ENCODE assay signal across 28 cellular contexts in the genomic region with DNA sequence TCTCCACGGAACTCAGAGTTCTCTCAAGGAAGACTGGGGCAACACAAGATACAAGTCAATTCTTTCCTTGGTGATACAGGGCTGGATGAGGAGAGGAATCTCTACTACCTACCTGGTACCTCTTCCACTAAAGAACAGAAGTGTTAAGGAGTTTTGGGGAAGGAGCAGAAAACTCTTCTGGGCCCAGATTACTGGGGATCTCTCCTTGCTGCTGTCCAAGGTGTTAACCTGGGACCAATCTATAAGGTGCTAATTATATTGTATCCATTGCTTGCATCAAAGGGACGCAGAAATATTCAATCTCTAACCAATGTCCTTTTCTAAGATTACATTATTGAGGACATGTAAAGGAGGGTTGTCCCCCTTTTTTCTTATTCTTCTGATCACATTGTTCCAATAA.
"Had no signal": no experiment of that assay in that cellular context is flagged by ENCODE, and none has a peak within 500 bp of the region (broad histone marks: within the 10 kb centered on the region; RNA-seq: fewer than 3 reads in every experiment).

No MANE protein-coding gene starts in this region.

- DNase-seq: colonic mucosa; cortex of kidney; effector CD8-positive, alpha-beta T cell; effector memory CD8-positive, alpha-beta T cell; endodermal cell; erythroblast; esophagus squamous epithelium; foreskin fibroblast; foreskin melanocyte; gastrocnemius medialis; glutamatergic neuron; head of caudate nucleus; heart right ventricle; hippocampal formation; left cardiac atrium; left lung; left ventricle myocardium superior; lower lobe of right lung; mesenchymal stem cell; mucosa of descending colon; naive B cell had no signal

- ATAC-seq: effector memory CD8-positive, alpha-beta T cell; esophagus mucosa; gastrocnemius medialis; heart right ventricle; left cardiac atrium; left lung; left ventricle myocardium superior; lower lobe of right lung; mucosa of descending colon had no signal

- H3K27me3 Mint-ChIP-seq: dendritic cell treated with granulocyte-macrophage colony-stimulating factor and Interleukin-4, amounts not matched to agents 40 ng/mL and 50 ng/mL, for 4 days; effector memory CD8-positive, alpha-beta T cell; naive B cell had no signal

- H3K27ac ChIP-seq: colonic mucosa, epithelial cell of prostate, esophagus squamous epithelium, gastrocnemius medialis, heart right ventricle, left lung, lower lobe of right lung had no signal

- H3K4me3 Mint-ChIP-seq: dendritic cell treated with granulocyte-macrophage colony-stimulating factor and Interleukin-4, amounts not matched to agents 40 ng/mL and 50 ng/mL, for 4 days; effector memory CD8-positive, alpha-beta T cell; endodermal cell; mesothelial cell of epicardium; naive B cell had no signal

- H3K9me3 Mint-ChIP-seq: endodermal cell had no signal

- H3K36me3 ChIP-seq: colonic mucosa, esophagus squamous epithelium, gastrocnemius medialis, heart right ventricle, left lung, lower lobe of right lung had no signal

- H3K27ac Mint-ChIP-seq: dendritic cell treated with granulocyte-macrophage colony-stimulating factor and Interleukin-4, amounts not matched to agents 40 ng/mL and 50 ng/mL, for 4 days; effector memory CD8-positive, alpha-beta T cell; endodermal cell; mesothelial cell of epicardium; naive B cell had no signal

- H3K4me1 ChIP-seq: colonic mucosa, esophagus squamous epithelium, gastrocnemius medialis, heart right ventricle, left lung, lower lobe of right lung had no signal

- FAIRE-seq: endometrium, islet of Langerhans, keratinocyte had no signal

- H3K27me3 ChIP-seq: colonic mucosa, esophagus squamous epithelium, gastrocnemius medialis, heart right ventricle, left lung had no signal

- H3K36me3 Mint-ChIP-seq: mesothelial cell of epicardium, naive B cell had no signal

- H3K4me3 ChIP-seq: colonic mucosa, esophagus squamous epithelium, gastrocnemius medialis, heart right ventricle, left lung, lower lobe of right lung, mucosa of descending colon had no signal

- H3K9me3 ChIP-seq: colonic mucosa, esophagus squamous epithelium, lower lobe of right lung, mucosa of descending colon had no signal

- H3K4me1 Mint-ChIP-seq: endodermal cell, naive B cell had no signal
